9 cellular contexts compared by ENCODE assay signal in the genomic region with DNA sequence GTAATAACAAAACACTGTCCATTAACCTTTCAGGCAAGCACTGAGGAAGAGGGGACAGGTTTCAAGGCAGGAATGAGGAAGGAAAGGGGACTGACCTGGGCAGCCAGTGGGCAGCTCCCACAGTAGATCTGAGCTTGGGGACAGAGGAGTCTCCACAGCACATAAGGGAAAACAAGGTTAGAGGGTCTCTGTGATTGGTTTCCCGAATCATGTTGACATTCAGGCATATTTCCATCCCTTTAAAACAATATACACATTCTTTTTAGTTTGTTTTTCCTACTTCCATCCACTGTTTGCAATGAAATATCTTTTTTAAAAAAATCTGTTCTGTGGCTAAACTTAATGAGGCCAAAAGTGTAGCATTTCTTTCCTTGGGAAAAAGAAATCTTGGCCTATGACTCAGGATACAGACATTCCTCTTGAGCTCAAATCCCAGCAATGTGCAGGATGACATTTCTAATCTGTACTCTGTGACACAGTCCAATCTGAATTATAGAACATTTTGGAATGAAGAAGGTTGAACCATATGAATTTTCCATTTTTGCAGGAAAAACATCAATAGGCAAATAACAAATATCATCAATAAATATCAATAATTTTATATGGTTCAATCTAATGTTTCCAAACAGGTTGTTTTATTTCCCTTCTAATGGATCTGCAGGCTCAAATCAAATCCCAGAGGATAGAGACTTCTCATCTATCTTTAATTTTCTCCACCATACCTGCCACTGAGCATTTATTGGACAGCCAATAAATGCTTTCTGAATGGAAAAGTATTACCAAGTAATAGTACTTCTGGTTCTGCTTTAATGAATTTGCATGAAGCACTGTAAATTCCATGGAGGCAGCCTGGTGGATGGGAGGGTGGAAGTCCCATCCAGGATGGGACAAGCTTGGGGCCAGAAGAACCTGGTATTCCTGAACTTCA. TPM values are rescaled to one million over a fixed set of nuclear protein-coding genes. Genes with fewer than 3 reads are reported as not detected.
DNase-seq lines count a peak whose midpoint lies in the region; ATAC-seq and TF ChIP-seq lines count a peak whose summit lies in the region.
"Had no signal": no experiment of that assay in that cellular context is flagged by ENCODE, and none has a peak within 500 bp of the region (broad histone marks: within the 10 kb centered on the region; RNA-seq: fewer than 3 reads in every experiment).

No MANE protein-coding gene starts in this region.

- WGBS in GM23248 (ENCODE audit: low coverage in 1 of 2, low lambda C conversion rate in 2 of 2, missing lambda C conversion rate in 2 of 2), 2 experiments = 69 to 72% methylated on average over 1 of the region's 1 CpG

- H3K9ac ChIP-seq in GM23248 (peak overlapping the region; percentile 63), stomach smooth muscle (ENCODE audit: low read length in 2 of 2) (no peak overlapping the region)

- ATAC-seq in HG02798 (IDR thresholded peaks at IDR 0.05; ENCODE audit: poor library complexity, unreplicated experiment) = no peak

- H3K27me3 ChIP-seq in GM23248 (replicated peaks; ENCODE audit: insufficient read depth) = no peaks in the 10 kb centered on the region
- no peaks in the 10 kb centered on the region for H3K27me3 ChIP-seq in ascending aorta
- H3K27me3 ChIP-seq in kidney epithelial cell (ENCODE audit: control insufficient read depth, insufficient read depth, low read length) = no peaks in the 10 kb centered on the region
- no peaks in the 10 kb centered on the region for H3K27me3 ChIP-seq in stomach smooth muscle (ENCODE audit: control insufficient read depth in 1 of 2, insufficient read depth in 2 of 2, low read length in 2 of 2)

- DNase-seq in GM23248 (peak; percentile 89), ascending aorta (ENCODE audit: low spot score in 2 of 2) (no peak), kidney epithelial cell (ENCODE audit: low read depth) (peak; percentile 78), NCI-H748 treated with DMSO at 0.1 percent for 48 hours (lab: John Stamatoyannopoulos, UW) (no peak), mucosa of gallbladder (ENCODE audit: low spot score) (no peak)
- DNase-seq in activated CD4-positive, alpha-beta T cell treated with anti-CD3 and anti-CD28 coated beads, Interleukin-2, amount 50 U/mL, for 4 hours = no peak
- DNase-seq: activated naive CD4-positive, alpha-beta T cell treated with anti-CD3 and anti-CD28 coated beads, Interleukin-2, amount 10 ng/mL, durations not matched to agents 7 days and 5 days had no signal

- no peaks in the 10 kb centered on the region for H4K20me1 ChIP-seq in GM23248 (ENCODE audit: insufficient read depth)

- H3K9me3 ChIP-seq in GM23248 (ENCODE audit: low read depth) = no peaks in the 10 kb centered on the region
- no peaks in the 10 kb centered on the region for H3K9me3 ChIP-seq in ascending aorta
- H3K9me3 ChIP-seq in stomach smooth muscle (ENCODE audit: control insufficient read depth in 2 of 2, low read length in 2 of 2) = no peaks in the 10 kb centered on the region

- H3K4me1 ChIP-seq in GM23248 (ENCODE audit: insufficient read depth) (peaks cover 77% of the 10 kb centered on the region), ascending aorta (peaks cover 21 to 90% of the 10 kb centered on the region in 2 donors), stomach smooth muscle (ENCODE audit: control insufficient read depth, insufficient read depth, low read length) (peaks cover 58% of the 10 kb centered on the region)

- peak overlapping the region; percentile 22 for H3K4me2 ChIP-seq in GM23248 (ENCODE audit: unreplicated experiment)

- H3K36me3 ChIP-seq in GM23248 (ENCODE audit: low read depth) (no peaks in the 10 kb centered on the region; the same call in 1 of the 2 replicates), ascending aorta (peaks cover 0 to 23% of the 10 kb centered on the region in 2 donors), kidney epithelial cell (ENCODE audit: control insufficient read depth, insufficient read depth, low read length) (no peaks in the 10 kb centered on the region), stomach smooth muscle (ENCODE audit: control insufficient read depth in 2 of 2, insufficient read depth in 2 of 2, low read length in 2 of 2) (peaks cover 5 to 6% of the 10 kb centered on the region in 2 donors)

- H3K79me2 ChIP-seq in GM23248 (ENCODE audit: insufficient read depth) = peaks cover 67% of the 10 kb centered on the region

- H3K27ac ChIP-seq in GM23248 (peak overlapping the region; percentile 93), ascending aorta (peak overlapping the region; percentile 89 to 91), stomach smooth muscle (ENCODE audit: low read length) (peak overlapping the region; percentile 11)

- intact Hi-C loops in ascending aorta (cut with DNase I) = loop anchor here (2.0 kb wide), 2 partner anchors 20 to 54 kb away; a partner anchor contains a TSS

- H3K4me3 ChIP-seq in GM23248 (no peak overlapping the region), ascending aorta (no peak overlapping the region), kidney epithelial cell (ENCODE audit: low read depth, low read length) (no peak overlapping the region), stomach smooth muscle (ENCODE audit: low read length in 2 of 2) (no peak overlapping the region)

- H3K9me2 ChIP-seq in GM23248 (ENCODE audit: insufficient read depth) = no peaks in the 10 kb centered on the region

- TF ChIP-seq CTCF in ascending aorta (IDR thresholded peaks at IDR 0.05) = no peak
- no peak for TF ChIP-seq CTCF in kidney epithelial cell (IDR thresholded peaks at IDR 0.05; ENCODE audit: insufficient read depth, low read length, poor library complexity, severe bottlenecking)

- peaks cover 65% of the 10 kb centered on the region for H3F3A ChIP-seq in GM23248 (ENCODE audit: insufficient read depth)

- no peak overlapping the region for H2AFZ ChIP-seq in GM23248

- in situ Hi-C loops in GM23248 (cut with MboI) = no loop called here

RNA-seq across cellular contexts. Expression of a gene that starts 54.1 kb away (rescaled TPM):
- 383 and 523 TPM in 2 replicates for total RNA-seq in GM23248 (2014; rRNA removed; shearing (Covaris generic))
- polyA plus RNA-seq in GM23248 (2016; fragmentation: Nextera tagmentation; extraction: Ambion mirVana) = 33.9 and 39.4 TPM in 2 replicates
- total RNA-seq in ascending aorta (595 TPM), kidney epithelial cell (75.2 and 86.0 TPM in 2 replicates), mucosa of gallbladder (257 TPM)

Comparison
In these comparisons a context has a peak if more than half of its experiments do, and no peak if none do; other contexts are left out.
1. DNase-seq: peak in GM23248 (single experiment) and kidney epithelial cell (single experiment); none in ascending aorta (0 of 2), NCI-H748 treated with DMSO at 0.1 percent for 48 hours (single experiment), activated CD4-positive, alpha-beta T cell treated with anti-CD3 and anti-CD28 coated beads, Interleukin-2, amount 50 U/mL, for 4 hours (0 of 2) and mucosa of gallbladder (single experiment).
2. H3K27ac ChIP-seq: peak in every context shown above with its lines; median percentile 93 in GM23248; 90 in ascending aorta; 11 in stomach smooth muscle.